ENCODE assay signal across 14 cellular contexts in the genomic region with DNA sequence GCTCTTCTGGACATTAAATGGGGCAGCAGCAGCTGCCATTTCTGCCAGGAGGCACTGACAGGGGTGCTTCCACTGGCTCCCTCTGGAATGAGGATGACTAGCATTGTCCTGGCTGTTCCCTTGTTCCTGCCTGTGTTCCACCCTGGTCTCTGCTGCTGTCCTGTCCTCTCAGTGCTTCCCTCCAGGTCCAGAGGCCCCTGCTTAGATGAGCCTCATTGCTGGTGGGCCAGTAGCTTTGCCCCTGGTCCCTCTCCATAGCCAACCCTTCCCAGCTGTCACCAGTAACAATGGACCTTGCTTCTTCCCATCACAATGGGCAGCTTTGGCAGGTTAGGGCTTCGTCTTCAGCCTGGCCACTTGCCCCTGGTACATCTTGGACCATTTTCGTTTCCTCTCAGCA.
DNase-seq lines count a peak whose midpoint lies in the region; ATAC-seq, FAIRE-seq and TF ChIP-seq lines count a peak whose summit lies in the region.
"Had no signal": no experiment of that assay in that cellular context is flagged by ENCODE, and none has a peak within 500 bp of the region (broad histone marks: within the 10 kb centered on the region; RNA-seq: fewer than 3 reads in every experiment).

No MANE protein-coding gene starts in this region.

- TF ChIP-seq CTCF in chondrocyte (IDR thresholded peaks at IDR 0.05) (no peak), H1 (IDR thresholded peaks at IDR 0.05; ENCODE audit: control extremely low read depth in 1 of 3, insufficient read depth in 1 of 3, low read depth in 1 of 3, low read length in 3 of 3) (no peak), spleen (IDR thresholded peaks at IDR 0.05 in 8 of 11, conservative IDR thresholded peaks at IDR 0.05 in 3 of 11) (no peak)

- H3K27me3 ChIP-seq in H1 (replicated peaks in 1 of 4; ENCODE audit: control insufficient read depth in 3 of 4, extremely low read depth in 1 of 4, insufficient read depth in 3 of 4, low read length in 3 of 4) = no peaks in the 10 kb centered on the region
- H3K27me3 ChIP-seq in neuronal stem cell (ENCODE audit: control insufficient read depth in 3 of 3, insufficient read depth in 3 of 3, low read depth in 1 of 3, low read length in 3 of 3) = no peaks in the 10 kb centered on the region
- no peaks in the 10 kb centered on the region for H3K27me3 ChIP-seq in spleen (replicated peaks in 1 of 7)
- H3K27me3 ChIP-seq: BLaER1 had no signal

- H3K36me3 Mint-ChIP-seq in chondrocyte (ENCODE audit: low read depth) = no peaks in the 10 kb centered on the region
- no peaks in the 10 kb centered on the region for H3K36me3 Mint-ChIP-seq in activated CD4-positive, alpha-beta T cell treated with anti-CD3 and anti-CD28 coated beads, Interleukin-2, amount 10 ng/mL, durations not matched to agents 7 days and 5 days (ENCODE audit: low read depth)

- H3K4ac ChIP-seq in H1 (replicated peaks; ENCODE audit: insufficient read length, low read depth, low read length) = no peak overlapping the region
- H3K4ac ChIP-seq in neuronal stem cell (ENCODE audit: low read length) = no peak overlapping the region

- no peaks in the 10 kb centered on the region for H3K4me1 Mint-ChIP-seq in chondrocyte (ENCODE audit: low read depth)
- H3K4me1 Mint-ChIP-seq in activated CD4-positive, alpha-beta T cell treated with anti-CD3 and anti-CD28 coated beads, Interleukin-2, amount 10 ng/mL, durations not matched to agents 7 days and 5 days = no peaks in the 10 kb centered on the region

- no peak overlapping the region for H2BK20ac ChIP-seq in H1 (ENCODE audit: low read length)

- TF ChIP-seq POLR2A in H1 (IDR thresholded peaks at IDR 0.05; ENCODE audit: control extremely low read depth in 1 of 2, low read depth in 2 of 2, low read length in 2 of 2) (no peak), spleen (IDR thresholded peaks at IDR 0.05) (no peak)

- H2BK15ac ChIP-seq in H1 (ENCODE audit: low read length) = no peak overlapping the region
- no peak overlapping the region for H2BK15ac ChIP-seq in neuronal stem cell (ENCODE audit: low read length)

- no peak overlapping the region for H2AK5ac ChIP-seq in H1 (ENCODE audit: low read depth, low read length)
- peak overlapping the region; percentile 43 for H2AK5ac ChIP-seq in neuronal stem cell (ENCODE audit: low read depth, low read length)

- H3K14ac ChIP-seq in H1 (ENCODE audit: insufficient read length) = no peak overlapping the region
- H3K14ac ChIP-seq in neuronal stem cell (ENCODE audit: low read length) = no peak overlapping the region

- no peak overlapping the region for H3K4me2 ChIP-seq in H1 (ENCODE audit: insufficient read depth in 1 of 2, low read depth in 2 of 2, low read length in 2 of 2)
- no peak overlapping the region for H3K4me2 ChIP-seq in neuronal stem cell (ENCODE audit: insufficient read depth, low read length, poor library complexity, severe bottlenecking)
- H3K4me2 ChIP-seq: BLaER1 had no signal

- H4K8ac ChIP-seq in H1 (ENCODE audit: extremely low read depth, insufficient read depth, low read length) (no peak overlapping the region; the same call in 1 of the 2 replicates), neuronal stem cell (ENCODE audit: low read depth, low read length) (no peak overlapping the region)

- no peak for FAIRE-seq in H1 (lab: Jason Lieb, UNC)

- POLR2A ChIA-PET in H1 (lab: Charles Lee; ENCODE audit: partially characterized antibody) = no interaction called here
- POLR2A ChIA-PET in activated CD4-positive, alpha-beta T cell treated with anti-CD3 and anti-CD28 coated beads, Interleukin-2, amount 10 ng/mL, durations not matched to agents 7 days and 5 days (lab: Charles Lee) = no interaction called here

- intact Hi-C loops in spleen (cut with DNase I; ENCODE audit: low total_unique reads) = no loop called here

- no peak overlapping the region for H2AFZ ChIP-seq in H1 (ENCODE audit: low read length)
- no peak overlapping the region for H2AFZ ChIP-seq in neuronal stem cell (ENCODE audit: low read length)

- H2BK120ac ChIP-seq in H1 (replicated peaks; ENCODE audit: low read depth, low read length) = no peak overlapping the region
- H2BK120ac ChIP-seq in neuronal stem cell (ENCODE audit: low read depth, low read length) = no peak overlapping the region

- H3K18ac ChIP-seq in H1 (ENCODE audit: extremely low read depth, low read length) (no peak overlapping the region), neuronal stem cell (ENCODE audit: low read length) (peak overlapping the region; percentile 3)

- peaks cover 0 to 3% (median under 1%) of the 10 kb centered on the region in 4 experiments; a peak in 3 of 7 replicates for H3K4me1 ChIP-seq in H1 (replicated peaks in 1 of 4; ENCODE audit: control insufficient read depth in 3 of 4, insufficient read depth in 4 of 4, low read length in 3 of 4)
- H3K4me1 ChIP-seq in neuronal stem cell (ENCODE audit: control insufficient read depth in 2 of 2, insufficient read depth in 1 of 2, low read depth in 1 of 2, low read length in 2 of 2) = no peaks in the 10 kb centered on the region
- no peaks in the 10 kb centered on the region for H3K4me1 ChIP-seq in spleen

- peaks cover 41% of the 10 kb centered on the region for H3K9me3 Mint-ChIP-seq in chondrocyte (ENCODE audit: low read depth)
- peaks cover 4% of the 10 kb centered on the region for H3K9me3 Mint-ChIP-seq in activated CD4-positive, alpha-beta T cell treated with anti-CD3 and anti-CD28 coated beads, Interleukin-2, amount 10 ng/mL, durations not matched to agents 7 days and 5 days

- H3K4me3 ChIP-seq in H1 (ENCODE audit: extremely low read depth in 1 of 4, insufficient read depth in 2 of 4, low read depth in 3 of 4, low read length in 4 of 4) = no peak overlapping the region
- no peak overlapping the region for H3K4me3 ChIP-seq in neuronal stem cell (ENCODE audit: low read length in 2 of 2)
- no peak overlapping the region for H3K4me3 ChIP-seq in spleen
- H3K4me3 ChIP-seq: BLaER1 had no signal

- H3K9ac ChIP-seq in H1 (replicated peaks in 1 of 4; ENCODE audit: extremely low read depth in 1 of 4, low read depth in 3 of 4, low read length in 3 of 4) (no peak overlapping the region), neuronal stem cell (ENCODE audit: low read depth, low read length, poor library complexity) (no peak overlapping the region)
- H3K9ac ChIP-seq: BLaER1 had no signal

- H3K27ac ChIP-seq in H1 (ENCODE audit: low read depth, low read length) (no peak overlapping the region), neuronal stem cell (replicated peaks; ENCODE audit: low read length) (no peak overlapping the region), spleen (no peak overlapping the region)
- H3K27ac ChIP-seq: BLaER1, HL-60 had no signal

- H4K91ac ChIP-seq in H1 (replicated peaks; ENCODE audit: insufficient read length, low read length) (peak overlapping the region; percentile 18), neuronal stem cell (ENCODE audit: low read depth, low read length, poor library complexity) (no peak overlapping the region)

- H2BK12ac ChIP-seq in H1 (ENCODE audit: low read depth, low read length) (no peak overlapping the region), neuronal stem cell (ENCODE audit: low read length) (no peak overlapping the region)

- H3K79me1 ChIP-seq in H1 (ENCODE audit: low read depth, low read length) (no peaks in the 10 kb centered on the region), neuronal stem cell (ENCODE audit: low read depth, low read length) (no peaks in the 10 kb centered on the region)

- no peaks in the 10 kb centered on the region for H4K20me1 ChIP-seq in H1 (replicated peaks in 1 of 2; ENCODE audit: control insufficient read depth in 1 of 2, insufficient read depth in 2 of 2, low read length in 2 of 2)
- H4K20me1 ChIP-seq: BLaER1 had no signal

- WGBS in H1 (ENCODE audit: extremely low coverage in 1 of 2, insufficient coverage in 1 of 2, insufficient read length in 1 of 2, insufficient replicate concordance in 2 of 2, low coverage in 1 of 2, low lambda C conversion rate in 2 of 2, missing lambda C conversion rate in 1 of 2), 2 experiments = 93% methylated on average over 2 of the region's 2 CpGs; no CpG with 5 or more reads in 1 of the 2 experiments
- no CpG with 5 or more reads among the region's 2 CpGs for WGBS in neuronal stem cell (ENCODE audit: extremely low coverage in 2 of 2, insufficient read length in 2 of 2, insufficient replicate concordance in 1 of 2), 2 donors
- WGBS in spleen, 5 donors = 32 to 58% (median 37%) methylated on average over 2 of the region's 2 CpGs

- H3K27ac Mint-ChIP-seq in chondrocyte (ENCODE audit: unreplicated experiment) = no peak overlapping the region
- H3K27ac Mint-ChIP-seq in activated CD4-positive, alpha-beta T cell treated with anti-CD3 and anti-CD28 coated beads, Interleukin-2, amount 10 ng/mL, durations not matched to agents 7 days and 5 days = no peak overlapping the region
- H3K27ac Mint-ChIP-seq: HFFc6 had no signal

- no peak for TF ChIP-seq RAD21 in H1 (IDR thresholded peaks at IDR 0.05 in 1 of 2, conservative IDR thresholded peaks at IDR 0.05 in 1 of 2; ENCODE audit: low read depth in 2 of 2, low read length in 2 of 2)

- TF ChIP-seq EP300 in H1 (IDR thresholded peaks at IDR 0.05; ENCODE audit: borderline replicate concordance in 1 of 2, low read depth in 2 of 2, low read length in 2 of 2) = no peak

- no peaks in the 10 kb centered on the region for H3K23me2 ChIP-seq in H1 (ENCODE audit: low read depth, low read length)

- no peak overlapping the region for H3K56ac ChIP-seq in H1 (replicated peaks; ENCODE audit: insufficient read length, low read depth, low read length)

- no peaks in the 10 kb centered on the region for H3K36me3 ChIP-seq in H1 (ENCODE audit: control insufficient read depth in 2 of 4, insufficient read depth in 4 of 4, low read length in 3 of 4)
- H3K36me3 ChIP-seq in neuronal stem cell (replicated peaks in 1 of 2; ENCODE audit: control insufficient read depth in 2 of 2, insufficient read depth in 2 of 2, low read length in 2 of 2) = no peaks in the 10 kb centered on the region
- no peaks in the 10 kb centered on the region for H3K36me3 ChIP-seq in spleen
- H3K36me3 ChIP-seq: BLaER1 had no signal

- no peak for ATAC-seq in HG03045 (IDR thresholded peaks at IDR 0.05; ENCODE audit: unreplicated experiment)

- no peak overlapping the region for H3K23ac ChIP-seq in H1 (ENCODE audit: insufficient read length)
- H3K23ac ChIP-seq in neuronal stem cell (ENCODE audit: low read depth, low read length, poor library complexity) = no peak overlapping the region

- H4K5ac ChIP-seq in H1 (ENCODE audit: insufficient read length, low read depth, low read length) = no peak overlapping the region

- no peaks in the 10 kb centered on the region for H3K9me3 ChIP-seq in H1 (ENCODE audit: insufficient read depth in 2 of 2, low read depth in 1 of 2, low read length in 1 of 2)
- H3K9me3 ChIP-seq in neuronal stem cell (replicated peaks in 1 of 2; ENCODE audit: control insufficient read depth in 2 of 2, insufficient read depth in 1 of 2, low read depth in 1 of 2, low read length in 2 of 2) = peaks cover 0 to 2% of the 10 kb centered on the region in 2 donors
- H3K9me3 ChIP-seq in spleen = peaks cover 0 to 13% (median 6%) of the 10 kb centered on the region in 8 donors

- H3K79me2 ChIP-seq in H1 (ENCODE audit: control insufficient read depth in 1 of 2, insufficient read depth in 2 of 2, low read length in 2 of 2) = no peaks in the 10 kb centered on the region

- H3K27me3 Mint-ChIP-seq in chondrocyte (ENCODE audit: low read depth) = no peaks in the 10 kb centered on the region
- no peaks in the 10 kb centered on the region for H3K27me3 Mint-ChIP-seq in activated CD4-positive, alpha-beta T cell treated with anti-CD3 and anti-CD28 coated beads, Interleukin-2, amount 10 ng/mL, durations not matched to agents 7 days and 5 days

- DNase-seq in chondrocyte (ENCODE audit: low spot score) (peak; percentile 28), H1 (ENCODE audit: low read depth in 1 of 2, low spot score in 2 of 2) (no peak), neuronal stem cell (ENCODE audit: low spot score) (no peak), spleen (peak; percentile 33), NCI-H2171 treated with DMSO at 0.1 percent for 48 hours (lab: John Stamatoyannopoulos, UW) (no peak)
- no peak for DNase-seq in activated CD4-positive, alpha-beta T cell treated with anti-CD3 and anti-CD28 coated beads, Interleukin-2, amount 10 ng/mL, durations not matched to agents 7 days and 5 days
- DNase-seq: AML-193, DMS53, GF-D8, HCEC 1CT, HFFc6 had no signal

- CTCF ChIA-PET in H1 (lab: Charles Lee; ENCODE audit: partially characterized antibody) = interaction anchor here (0.7 kb wide), 1 partner anchor 646 kb away, joined by 5 read pairs; no protein-coding TSS in a partner anchor
- CTCF ChIA-PET in activated CD4-positive, alpha-beta T cell treated with anti-CD3 and anti-CD28 coated beads, Interleukin-2, amount 10 ng/mL, durations not matched to agents 7 days and 5 days (lab: Charles Lee) = no interaction called here

- H3K4me3 Mint-ChIP-seq in chondrocyte (ENCODE audit: unreplicated experiment) = no peak overlapping the region
- no peak overlapping the region for H3K4me3 Mint-ChIP-seq in activated CD4-positive, alpha-beta T cell treated with anti-CD3 and anti-CD28 coated beads, Interleukin-2, amount 10 ng/mL, durations not matched to agents 7 days and 5 days
- H3K4me3 Mint-ChIP-seq: HFFc6 had no signal

- H2BK5ac ChIP-seq in H1 (ENCODE audit: low read depth, low read length) (no peak overlapping the region), neuronal stem cell (ENCODE audit: low read length) (no peak overlapping the region)

Comparison
In these comparisons a context has a peak if more than half of its experiments do, and no peak if none do; other contexts are left out.
1. DNase-seq: peak in chondrocyte (single experiment) and spleen (single experiment); none in H1 (0 of 2), neuronal stem cell (single experiment), NCI-H2171 treated with DMSO at 0.1 percent for 48 hours (single experiment) and activated CD4-positive, alpha-beta T cell treated with anti-CD3 and anti-CD28 coated beads, Interleukin-2, amount 10 ng/mL, durations not matched to agents 7 days and 5 days (single experiment).